ENCODE assay signal across 15 cellular contexts in genomic region chr4:101696276-101697010, GRCh38.
"Had no signal": no experiment of that assay in that cellular context is flagged by ENCODE, and none has a peak within 500 bp of the region (broad histone marks: within the 10 kb centered on the region; RNA-seq: fewer than 3 reads in every experiment).

No MANE protein-coding gene starts in this region.

- H3K27me3 ChIP-seq: esophagus squamous epithelium, heart left ventricle, testis, upper lobe of right lung had no signal

- H3K27ac Mint-ChIP-seq: natural killer cell treated with Interleukin-12 subunit alpha and Interleukin-12 subunit beta and Interleukin-15 and Interleukin-18, amount 100 ng/mL, for 72 hours had no signal

- H3K9me3 Mint-ChIP-seq: natural killer cell treated with Interleukin-12 subunit alpha and Interleukin-12 subunit beta and Interleukin-15 and Interleukin-18, amount 100 ng/mL, for 72 hours had no signal

- H3K36me3 Mint-ChIP-seq: natural killer cell treated with Interleukin-12 subunit alpha and Interleukin-12 subunit beta and Interleukin-15 and Interleukin-18, amount 100 ng/mL, for 72 hours had no signal

- H3K4me1 ChIP-seq: psoas muscle, testis, upper lobe of right lung had no signal

- H3K4me3 ChIP-seq: esophagus squamous epithelium, heart left ventricle, mucosa of descending colon, psoas muscle, testis, upper lobe of right lung had no signal

- H3K36me3 ChIP-seq: esophagus squamous epithelium, heart left ventricle, upper lobe of right lung had no signal

- H3K9me3 ChIP-seq: esophagus squamous epithelium, heart left ventricle, mucosa of descending colon, psoas muscle, testis, upper lobe of right lung had no signal

- H3K4me3 Mint-ChIP-seq: natural killer cell treated with Interleukin-12 subunit alpha and Interleukin-12 subunit beta and Interleukin-15 and Interleukin-18, amount 100 ng/mL, for 72 hours had no signal

- DNase-seq: activated naive CD4-positive, alpha-beta T cell treated with anti-CD3 and anti-CD28 coated beads, Interleukin-2, amount 50 U/mL, for 16 hours; cerebellar nuclear complex; esophagus squamous epithelium; foreskin fibroblast; heart left ventricle; left colon; mammary epithelial cell; mucosa of descending colon; psoas muscle; stimulated activated CD4-positive, alpha-beta T cell treated with anti-CD3 and anti-CD28 coated beads, Interleukin-2, amount 100 ng/mL, for 24 hours; stimulated activated naive CD4-positive, alpha-beta T cell treated with Interleukin-2 at 50 U/mL for 16 hours; testis; upper lobe of right lung had no signal

- ATAC-seq: heart left ventricle; left colon; mucosa of descending colon; natural killer cell treated with Interleukin-12 subunit alpha and Interleukin-12 subunit beta and Interleukin-15 and Interleukin-18, amount 100 ng/mL, for 72 hours; psoas muscle; sciatic nerve; upper lobe of right lung had no signal
